In the genomic region with DNA sequence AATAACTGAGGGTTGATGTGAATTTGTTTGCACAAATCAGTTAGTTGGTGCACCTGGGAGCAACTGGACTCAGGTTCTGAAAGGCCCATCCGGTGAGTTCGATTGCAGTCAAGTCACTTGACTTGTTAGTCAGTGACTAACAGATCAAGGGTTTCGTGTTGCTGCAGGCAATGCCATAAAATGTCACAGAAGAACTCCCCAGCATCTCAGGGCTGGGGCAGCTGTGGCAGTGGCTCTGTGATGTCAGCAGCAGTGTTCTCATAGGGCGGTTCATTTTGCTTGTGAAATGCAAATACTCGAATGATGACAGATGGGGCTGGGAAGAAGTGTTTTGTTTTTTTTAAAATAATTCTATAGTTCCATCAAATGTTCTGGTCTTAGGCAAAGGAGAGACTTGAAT, we compare ENCODE assay signal across 21 cellular contexts.
DNase-seq lines count a peak whose midpoint lies in the region; ATAC-seq and TF ChIP-seq lines count a peak whose summit lies in the region.
"Had no signal": no experiment of that assay in that cellular context is flagged by ENCODE, and none has a peak within 500 bp of the region (broad histone marks: within the 10 kb centered on the region; RNA-seq: fewer than 3 reads in every experiment).

No MANE protein-coding gene starts in this region.

- H3K27me3 ChIP-seq in left lung, result no peaks in the 10 kb centered on the region
- H3K27me3 ChIP-seq: cardiac muscle cell, foreskin keratinocyte, uterus had no signal

- intact Hi-C loops in left lung (cut with DNase I), result no loop called here

- no peaks in the 10 kb centered on the region for H3K9me3 ChIP-seq in left lung
- H3K9me3 ChIP-seq: uterus had no signal

- DNase-seq in AG20443 (ENCODE audit: low spot score) (peak; percentile 25), NCI-H1694 treated with DMSO at 0.1 percent for 48 hours (lab: John Stamatoyannopoulos, UW) (peak; percentile 22), left kidney (ENCODE audit: low read depth, low spot score) (peak; percentile 41), RKO (ENCODE audit: low spot score) (no peak), left lung (no peak)
- DNase-seq in stimulated activated CD4-positive, alpha-beta T cell treated with anti-CD3 and anti-CD28 coated beads, Interleukin-4, amount 100 ng/mL, for 4 hours, result no peak
- DNase-seq: ACHN; activated CD4-positive, alpha-beta T cell treated with anti-CD3 and anti-CD28 coated beads, Interleukin-2, amount 50 U/mL, for 4 hours; activated naive CD8-positive, alpha-beta T cell treated with anti-CD3 and anti-CD28 coated beads, Interleukin-2, amount 10 ng/mL, durations not matched to agents 7 days and 5 days; activated T-cell treated with anti-CD3 and anti-CD28 coated beads, Interleukin-2, amount 50 U/mL, for 24 hours; CD8-positive, alpha-beta T cell; foreskin keratinocyte; GF-D8; IMR-90; NCI-H226; uterus had no signal

- ATAC-seq in HG02798 (IDR thresholded peaks at IDR 0.05; ENCODE audit: poor library complexity, unreplicated experiment) (no peak), left lung (no peak)
- ATAC-seq: CD8-positive, alpha-beta T cell; foreskin keratinocyte; HCT116; Panc1 had no signal

- H3K27ac ChIP-seq in angular gyrus (ENCODE audit: low read depth, low read length) (peak overlapping the region; percentile 98), left lung (no peak overlapping the region)
- H3K27ac ChIP-seq: cardiac muscle cell, foreskin keratinocyte, uterus had no signal

- no peaks in the 10 kb centered on the region for H3K36me3 ChIP-seq in left lung
- H3K36me3 ChIP-seq: cardiac muscle cell, uterus had no signal

- H3K4me1 ChIP-seq in left lung, result no peaks in the 10 kb centered on the region
- H3K4me1 ChIP-seq: foreskin keratinocyte, uterus had no signal

- no peak for TF ChIP-seq CTCF in left lung (IDR thresholded peaks at IDR 0.05)

- no peak overlapping the region for H3K4me3 ChIP-seq in left lung
- H3K4me3 ChIP-seq: cardiac muscle cell, uterus had no signal

Comparison
In these comparisons a context has a peak if more than half of its experiments do, and no peak if none do; other contexts are left out.
1. DNase-seq: peak in AG20443 (single experiment), NCI-H1694 treated with DMSO at 0.1 percent for 48 hours (single experiment) and left kidney (single experiment); none in RKO (single experiment), stimulated activated CD4-positive, alpha-beta T cell treated with anti-CD3 and anti-CD28 coated beads, Interleukin-4, amount 100 ng/mL, for 4 hours (0 of 2) and left lung (0 of 2).